Comparison of ENCODE assay signal across 25 cellular contexts in the genomic region with DNA sequence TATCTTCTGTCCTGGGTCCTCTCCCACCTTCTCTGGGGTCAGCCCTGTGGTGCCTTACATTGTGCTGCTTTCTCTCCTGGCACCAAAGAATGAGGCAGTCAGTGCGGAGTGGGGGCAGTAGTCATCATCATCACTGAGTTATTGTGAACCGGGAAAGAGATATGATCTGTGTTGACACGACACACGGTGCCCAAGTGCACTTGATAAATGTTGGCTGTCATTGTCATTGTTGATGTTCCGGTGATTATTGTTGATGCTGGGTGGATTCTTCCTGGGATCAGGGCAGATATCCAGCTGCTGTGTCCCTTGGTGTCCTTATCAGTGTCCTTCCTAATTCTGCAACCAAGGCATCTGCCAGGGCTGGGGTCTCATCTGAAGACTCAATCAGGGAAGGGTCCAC.
DNase-seq lines count a peak whose midpoint lies in the region; ATAC-seq and TF ChIP-seq lines count a peak whose summit lies in the region.
"Had no signal": no experiment of that assay in that cellular context is flagged by ENCODE, and none has a peak within 500 bp of the region (broad histone marks: within the 10 kb centered on the region; RNA-seq: fewer than 3 reads in every experiment).

No MANE protein-coding gene starts in this region.

- intact Hi-C loops in lower lobe of right lung (cut with DNase I): no loop called here

- no peaks in the 10 kb centered on the region for H3K27me3 ChIP-seq in gastroesophageal sphincter
- H3K27me3 ChIP-seq in stomach smooth muscle (ENCODE audit: control insufficient read depth in 1 of 2, insufficient read depth in 2 of 2, low read length in 2 of 2): no peaks in the 10 kb centered on the region
- H3K27me3 ChIP-seq in lower lobe of right lung (ENCODE audit: low read depth): no peaks in the 10 kb centered on the region
- H3K27me3 ChIP-seq: MG63, right atrium auricular region, spleen, tibial nerve had no signal

- ATAC-seq in activated naive CD4-positive, alpha-beta T cell treated with anti-CD3 and anti-CD28 coated beads, Interleukin-2, amount 50 U/mL, for 72 hours: no peak
- ATAC-seq in gastroesophageal sphincter: no peak
- ATAC-seq in HG03565 (IDR thresholded peaks at IDR 0.05; ENCODE audit: unreplicated experiment): no peak
- ATAC-seq in lower lobe of right lung: no peak

- no peak for TF ChIP-seq EP300 in gastroesophageal sphincter (IDR thresholded peaks at IDR 0.05)

- H3K27ac ChIP-seq in gastroesophageal sphincter (peak overlapping the region in 3 of 4 donors; percentile 68 to 93 (median 71)), stomach smooth muscle (ENCODE audit: low read length) (peak overlapping the region; percentile 64), lower lobe of right lung (no peak overlapping the region)
- H3K27ac ChIP-seq: parathyroid adenoma, right atrium auricular region, spleen, tibial nerve had no signal

- no peak for TF ChIP-seq CTCF in gastroesophageal sphincter (IDR thresholded peaks at IDR 0.05)
- no peak for TF ChIP-seq CTCF in lower lobe of right lung (IDR thresholded peaks at IDR 0.05)

- 80 to 100% methylated on average over 1 to 2 of the region's 5 CpGs for WGBS in gastroesophageal sphincter (ENCODE audit: low coverage in 1 of 2), 2 donors

- H3K9me3 ChIP-seq in gastroesophageal sphincter (no peaks in the 10 kb centered on the region), stomach smooth muscle (ENCODE audit: control insufficient read depth in 2 of 2, low read length in 2 of 2) (no peaks in the 10 kb centered on the region), lower lobe of right lung (no peaks in the 10 kb centered on the region)
- H3K9me3 ChIP-seq: MG63, right atrium auricular region, spleen, tibial nerve had no signal

- no peaks in the 10 kb centered on the region for H3K9me3 Mint-ChIP-seq in activated naive CD4-positive, alpha-beta T cell treated with anti-CD3 and anti-CD28 coated beads, Interleukin-2, amount 50 U/mL, for 72 hours
- H3K9me3 Mint-ChIP-seq: neural crest cell had no signal

- H3K9ac ChIP-seq in stomach smooth muscle (ENCODE audit: low read length in 2 of 2): no peak overlapping the region
- H3K9ac ChIP-seq: parathyroid adenoma had no signal

- no peak for DNase-seq in activated naive CD4-positive, alpha-beta T cell treated with anti-CD3 and anti-CD28 coated beads, Interleukin-2, amount 50 U/mL, for 72 hours (ENCODE audit: low spot score in 2 of 2)
- no peak for DNase-seq in activated naive CD4-positive, alpha-beta T cell treated with anti-CD3 and anti-CD28 coated beads, Interleukin-2, amount 50 U/mL, for 16 hours
- DNase-seq in NCI-H510A (lab: John Stamatoyannopoulos, UW): peak; percentile 26
- no peak for DNase-seq in DMS79 (lab: John Stamatoyannopoulos, UW)
- no peak for DNase-seq in lower lobe of right lung
- DNase-seq: activated CD4-positive, alpha-beta T cell treated with anti-CD3 and anti-CD28 coated beads for 4 hours; aorta; DMS79 treated with DMSO at 0.1 percent for 48 hours; hypothalamus; MG63; NCI-H1105 treated with DMSO at 0.1 percent for 48 hours; NCI-H187 treated with DMSO at 0.1 percent for 48 hours; NCI-H2227 treated with DMSO at 0.1 percent for 48 hours; NCI-H69; SHP77 treated with DMSO at 0.1 percent for 48 hours; spleen had no signal

- peak overlapping the region; percentile 44 to 58 for H3K27ac Mint-ChIP-seq in activated naive CD4-positive, alpha-beta T cell treated with anti-CD3 and anti-CD28 coated beads, Interleukin-2, amount 50 U/mL, for 72 hours
- H3K27ac Mint-ChIP-seq: activated naive CD8-positive, alpha-beta T cell had no signal

- H3K36me3 ChIP-seq in gastroesophageal sphincter (peaks cover 0 to 67% of the 10 kb centered on the region in 2 donors), stomach smooth muscle (ENCODE audit: control insufficient read depth in 2 of 2, insufficient read depth in 2 of 2, low read length in 2 of 2) (peaks cover 17 to 20% of the 10 kb centered on the region in 2 donors), lower lobe of right lung (peaks cover 62% of the 10 kb centered on the region)

- H3K36me3 Mint-ChIP-seq in activated naive CD4-positive, alpha-beta T cell treated with anti-CD3 and anti-CD28 coated beads, Interleukin-2, amount 50 U/mL, for 72 hours: peaks cover 12 to 25% of the 10 kb centered on the region in 2 donors

- H3K4me1 ChIP-seq in gastroesophageal sphincter (peaks cover 4 to 69% (median 20%) of the 10 kb centered on the region in 3 donors), stomach smooth muscle (ENCODE audit: control insufficient read depth, insufficient read depth, low read length) (peaks cover 50% of the 10 kb centered on the region), lower lobe of right lung (peaks cover 13% of the 10 kb centered on the region)

- H3K4me3 ChIP-seq in gastroesophageal sphincter (no peak overlapping the region), stomach smooth muscle (ENCODE audit: low read length in 2 of 2) (no peak overlapping the region), lower lobe of right lung (no peak overlapping the region)
- H3K4me3 ChIP-seq: lung, MG63, right atrium auricular region, spleen, tibial nerve had no signal

- no peak for TF ChIP-seq POLR2A in gastroesophageal sphincter (IDR thresholded peaks at IDR 0.05)
